ENCODE assay signal across 11 cellular contexts in the genomic region with DNA sequence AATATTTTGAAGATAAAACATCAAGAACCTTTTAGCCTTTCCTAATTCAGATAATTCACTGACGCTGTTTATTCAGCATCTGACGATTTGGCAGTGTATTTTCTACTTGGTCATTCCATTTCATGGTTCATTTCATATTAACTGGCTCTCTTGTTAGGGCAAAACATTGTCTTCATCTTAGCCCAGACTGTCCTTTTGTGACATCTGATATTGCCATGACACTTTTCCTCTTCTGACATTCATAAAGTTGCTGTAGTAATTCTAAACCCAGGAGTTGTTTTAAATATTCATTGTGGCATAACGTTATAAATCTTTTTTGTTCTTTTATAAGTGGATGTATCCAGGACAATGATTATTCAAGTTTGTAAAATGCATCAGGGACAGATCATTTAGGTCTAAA. TPM values are rescaled to one million over a fixed set of nuclear protein-coding genes. Genes with fewer than 3 reads are reported as not detected.
DNase-seq lines count a peak whose midpoint lies in the region; ATAC-seq and TF ChIP-seq lines count a peak whose summit lies in the region.
"Had no signal": no experiment of that assay in that cellular context is flagged by ENCODE, and none has a peak within 500 bp of the region (broad histone marks: within the 10 kb centered on the region; RNA-seq: fewer than 3 reads in every experiment).

No MANE protein-coding gene starts in this region.

- no peak overlapping the region for H3K27ac Mint-ChIP-seq in stimulated activated naive CD8-positive, alpha-beta T cell treated with anti-CD3 and anti-CD28 coated beads, Interleukin-15, Interleukin-2, amounts not matched to agents 100 ng/mL and 50 ng/mL, for 24 hours

- H3K27me3 Mint-ChIP-seq in stimulated activated naive CD8-positive, alpha-beta T cell treated with anti-CD3 and anti-CD28 coated beads, Interleukin-15, Interleukin-2, amounts not matched to agents 100 ng/mL and 50 ng/mL, for 24 hours: no peaks in the 10 kb centered on the region

- no peaks in the 10 kb centered on the region for H3K9me3 ChIP-seq in SK-N-MC (ENCODE audit: low read depth, low read length)
- H3K9me3 ChIP-seq in testis: no peaks in the 10 kb centered on the region
- H3K9me3 ChIP-seq: left lung had no signal

- no peaks in the 10 kb centered on the region for H3K36me3 ChIP-seq in SK-N-MC (ENCODE audit: insufficient read depth, low read length)
- no peaks in the 10 kb centered on the region for H3K36me3 ChIP-seq in testis (ENCODE audit: low read depth, missing control alignments)
- H3K36me3 ChIP-seq: left lung had no signal

- no peak for DNase-seq in stimulated activated naive CD8-positive, alpha-beta T cell treated with anti-CD3 and anti-CD28 coated beads, Interleukin-15, Interleukin-2, amounts not matched to agents 100 U/mL and 50 U/mL, for 24 hours
- DNase-seq in SK-N-MC (ENCODE audit: low read depth, low spot score) (no peak), kidney glomerular epithelial cell (lab: John Stamatoyannopoulos, UW) (peak; percentile 43), HCEC 1CT (no peak), testis (no peak)
- DNase-seq: GDM1; left lung; stimulated activated CD4-positive, alpha-beta T cell treated with anti-CD3 and anti-CD28 coated beads, Interleukin-2, amount 100 ng/mL, for 24 hours had no signal

- no peaks in the 10 kb centered on the region for H3K9me3 Mint-ChIP-seq in stimulated activated naive CD8-positive, alpha-beta T cell treated with anti-CD3 and anti-CD28 coated beads, Interleukin-15, Interleukin-2, amounts not matched to agents 100 ng/mL and 50 ng/mL, for 24 hours

- H3K4me1 ChIP-seq in testis: peaks cover 14% of the 10 kb centered on the region

- WGBS in testis, 2 donors: 43 to 46% methylated on average over 3 of the region's 3 CpGs

- ATAC-seq in stimulated activated naive CD8-positive, alpha-beta T cell treated with anti-CD3 and anti-CD28 coated beads, Interleukin-15, Interleukin-2, amounts not matched to agents 100 U/mL and 50 U/mL, for 24 hours: no peak
- ATAC-seq in GM21825 (IDR thresholded peaks at IDR 0.05; ENCODE audit: unreplicated experiment): no peak
- ATAC-seq in HG03159 (IDR thresholded peaks at IDR 0.05; ENCODE audit: unreplicated experiment): no peak

- no peak for TF ChIP-seq POLR2A in testis (IDR thresholded peaks at IDR 0.05)

- H3K4me3 ChIP-seq in SK-N-MC (peak overlapping the region; percentile 88), testis (no peak overlapping the region)

- H3K4me3 Mint-ChIP-seq in stimulated activated naive CD8-positive, alpha-beta T cell treated with anti-CD3 and anti-CD28 coated beads, Interleukin-15, Interleukin-2, amounts not matched to agents 100 ng/mL and 50 ng/mL, for 24 hours: peak overlapping the region; percentile 97

- peak overlapping the region; percentile 75 for H3K9ac ChIP-seq in SK-N-MC (ENCODE audit: insufficient read length)

- H3K27ac ChIP-seq in SK-N-MC: no peak overlapping the region
- no peak overlapping the region for H3K27ac ChIP-seq in testis

- TF ChIP-seq CTCF in testis (IDR thresholded peaks at IDR 0.05): no peak

- H3K27me3 ChIP-seq in testis: no peaks in the 10 kb centered on the region
- H3K27me3 ChIP-seq: left lung had no signal

- peaks cover 15% of the 10 kb centered on the region for H3K36me3 Mint-ChIP-seq in stimulated activated naive CD8-positive, alpha-beta T cell treated with anti-CD3 and anti-CD28 coated beads, Interleukin-15, Interleukin-2, amounts not matched to agents 100 ng/mL and 50 ng/mL, for 24 hours (ENCODE audit: low read depth)

- intact Hi-C loops in testis (cut with DNase I; ENCODE audit: low total_unique reads): loop anchor here (5.0 kb wide), 1 partner anchor 70 kb away; a partner anchor contains a TSS

- H3K4me1 Mint-ChIP-seq in stimulated activated naive CD8-positive, alpha-beta T cell treated with anti-CD3 and anti-CD28 coated beads, Interleukin-15, Interleukin-2, amounts not matched to agents 100 ng/mL and 50 ng/mL, for 24 hours (ENCODE audit: low read depth): peaks cover 41% of the 10 kb centered on the region

RNA-seq across cellular contexts. Expression of a gene that starts 1.8 kb away (rescaled TPM):
- total RNA-seq in testis: 10 to 100 TPM; 28.3 to 35.9 TPM
- 22.5 TPM for polyA plus RNA-seq in testis (ENCODE audit: insufficient read depth, low read depth, low replicate concordance)
